Comparison of ENCODE assay signal across 1 cellular context in the genomic region with DNA sequence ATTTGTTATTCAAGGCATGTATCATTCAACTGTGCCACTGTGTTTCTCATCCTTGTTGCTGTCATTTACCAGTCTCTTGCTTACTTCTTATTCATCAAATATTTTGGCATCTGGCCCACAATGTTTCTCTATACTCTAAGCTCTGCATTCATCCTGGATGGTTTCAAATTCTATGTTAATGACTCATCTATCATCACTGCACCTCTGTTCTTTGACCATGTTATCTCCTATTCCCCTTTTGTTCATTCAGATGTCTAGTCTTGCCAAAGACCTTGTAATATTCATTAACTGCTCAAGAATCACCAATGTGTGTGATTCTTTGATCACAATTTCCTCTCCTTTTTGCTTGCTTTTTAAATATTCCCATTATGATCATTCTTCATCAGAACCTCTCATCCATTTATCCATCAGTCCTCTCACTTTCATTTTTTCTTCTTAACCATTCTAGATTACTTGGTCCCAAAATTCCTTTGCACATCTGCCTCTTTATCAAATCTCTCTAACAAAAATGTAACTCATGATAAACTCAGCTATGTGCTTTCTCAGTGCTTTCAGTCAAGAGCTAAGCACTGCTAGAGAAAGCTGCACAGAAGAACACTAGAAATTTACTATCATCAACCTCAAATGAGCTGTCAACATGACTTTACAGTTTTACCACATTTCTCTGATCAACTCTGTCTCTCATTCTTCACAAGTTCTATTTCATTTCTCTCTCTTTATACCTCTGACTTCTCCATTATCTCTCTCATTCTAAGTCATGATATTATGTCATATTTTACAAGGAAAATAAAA.
TF ChIP-seq lines count a peak whose summit lies in the region.

No MANE protein-coding gene starts in this region.

TF ChIP-seq in GM12878, 131 proteins besides CTCF, POLR2A, EP300 and RAD21 (continued from another document):
- TF ChIP-seq, protein P1, sequence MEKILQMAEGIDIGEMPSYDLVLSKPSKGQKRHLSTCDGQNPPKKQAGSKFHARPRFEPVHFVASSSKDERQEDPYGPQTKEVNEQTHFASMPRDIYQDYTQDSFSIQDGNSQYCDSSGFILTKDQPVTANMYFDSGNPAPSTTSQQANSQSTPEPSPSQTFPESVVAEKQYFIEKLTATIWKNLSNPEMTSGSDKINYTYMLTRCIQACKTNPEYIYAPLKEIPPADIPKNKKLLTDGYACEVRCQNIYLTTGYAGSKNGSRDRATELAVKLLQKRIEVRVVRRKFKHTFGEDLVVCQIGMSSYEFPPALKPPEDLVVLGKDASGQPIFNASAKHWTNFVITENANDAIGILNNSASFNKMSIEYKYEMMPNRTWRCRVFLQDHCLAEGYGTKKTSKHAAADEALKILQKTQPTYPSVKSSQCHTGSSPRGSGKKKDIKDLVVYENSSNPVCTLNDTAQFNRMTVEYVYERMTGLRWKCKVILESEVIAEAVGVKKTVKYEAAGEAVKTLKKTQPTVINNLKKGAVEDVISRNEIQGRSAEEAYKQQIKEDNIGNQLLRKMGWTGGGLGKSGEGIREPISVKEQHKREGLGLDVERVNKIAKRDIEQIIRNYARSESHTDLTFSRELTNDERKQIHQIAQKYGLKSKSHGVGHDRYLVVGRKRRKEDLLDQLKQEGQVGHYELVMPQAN (conservative IDR thresholded peaks at IDR 0.05) = no peak
